In genomic region chr14:85702937-85703336, GRCh38 we compare ENCODE assay signal across 18 cellular contexts.
A peak's percentile ranks its signal among the peaks of the same experiment; 100 is the strongest.
DNase-seq lines count a peak whose midpoint lies in the region; ATAC-seq and TF ChIP-seq lines count a peak whose summit lies in the region.
"Had no signal": no experiment of that assay in that cellular context is flagged by ENCODE, and none has a peak within 500 bp of the region (broad histone marks: within the 10 kb centered on the region; RNA-seq: fewer than 3 reads in every experiment).

No MANE protein-coding gene starts in this region.

- H3K9me2 ChIP-seq in hepatocyte (replicated peaks; ENCODE audit: insufficient read depth) = no peaks in the 10 kb centered on the region

- H3K4me2 ChIP-seq in hepatocyte (no peak overlapping the region), smooth muscle cell (peak overlapping the region; percentile 64)

- H3K27ac ChIP-seq in hepatocyte = no peak overlapping the region
- H3K27ac ChIP-seq in smooth muscle cell (ENCODE audit: low read depth) = peak overlapping the region; percentile 67
- H3K27ac ChIP-seq: RWPE1, tibial nerve had no signal

- WGBS in hepatocyte (ENCODE audit: low lambda C conversion rate, missing lambda C conversion rate) = 84% methylated on average over 2 of the region's 2 CpGs
- WGBS in smooth muscle cell (ENCODE audit: low lambda C conversion rate) = 42% methylated on average over 2 of the region's 2 CpGs

- no peak overlapping the region for H3K9ac ChIP-seq in smooth muscle cell (ENCODE audit: low read depth)

- TF ChIP-seq CTCF in chondrocyte (IDR thresholded peaks at IDR 0.05) (no peak), hepatocyte (IDR thresholded peaks at IDR 0.05; ENCODE audit: poor library complexity) (no peak), smooth muscle cell (IDR thresholded peaks at IDR 0.05; ENCODE audit: borderline replicate concordance, insufficient read depth, poor library complexity, severe bottlenecking) (no peak), nephron progenitor cell (IDR thresholded peaks at IDR 0.05) (no peak)

- H3K27ac Mint-ChIP-seq in chondrocyte (ENCODE audit: unreplicated experiment) (peak overlapping the region; percentile 88), nephron progenitor cell (no peak overlapping the region)
- H3K27ac Mint-ChIP-seq: stimulated activated naive B cell treated with anti-CD40 and anti-IgM and Interleukin-4, amounts not matched to agents 10 μg/mL and 1 μg/mL and 100 μg/mL, for 72 hours had no signal

- peaks cover 23% of the 10 kb centered on the region for H3K4me1 Mint-ChIP-seq in chondrocyte (ENCODE audit: low read depth)
- H3K4me1 Mint-ChIP-seq in nephron progenitor cell = no peaks in the 10 kb centered on the region
- H3K4me1 Mint-ChIP-seq: stimulated activated naive B cell treated with anti-CD40 and anti-IgM and Interleukin-4, amounts not matched to agents 10 μg/mL and 1 μg/mL and 100 μg/mL, for 72 hours had no signal

- H2AFZ ChIP-seq in hepatocyte (no peak overlapping the region), smooth muscle cell (ENCODE audit: low read depth) (no peak overlapping the region)

- no peaks in the 10 kb centered on the region for H3K36me3 ChIP-seq in hepatocyte (replicated peaks; ENCODE audit: insufficient read depth, low read depth)
- H3K36me3 ChIP-seq in smooth muscle cell (ENCODE audit: low read depth) = no peaks in the 10 kb centered on the region
- H3K36me3 ChIP-seq: tibial nerve had no signal

- H3K79me2 ChIP-seq in hepatocyte = no peaks in the 10 kb centered on the region
- no peaks in the 10 kb centered on the region for H3K79me2 ChIP-seq in smooth muscle cell (ENCODE audit: low read depth)

- no peaks in the 10 kb centered on the region for H3K4me1 ChIP-seq in hepatocyte (ENCODE audit: insufficient read depth)
- H3K4me1 ChIP-seq in smooth muscle cell (ENCODE audit: low read depth) = peaks cover 12% of the 10 kb centered on the region

- no peaks in the 10 kb centered on the region for H3K27me3 ChIP-seq in hepatocyte
- H3K27me3 ChIP-seq in smooth muscle cell (ENCODE audit: low read depth) = no peaks in the 10 kb centered on the region
- H3K27me3 ChIP-seq: tibial nerve had no signal

- H3K36me3 Mint-ChIP-seq in chondrocyte (ENCODE audit: low read depth) = no peaks in the 10 kb centered on the region
- H3K36me3 Mint-ChIP-seq in nephron progenitor cell (ENCODE audit: low read depth) = no peaks in the 10 kb centered on the region
- H3K36me3 Mint-ChIP-seq: stimulated activated naive B cell treated with anti-CD40 and anti-IgM and Interleukin-4, amounts not matched to agents 10 μg/mL and 1 μg/mL and 100 μg/mL, for 72 hours had no signal

- H3K27me3 Mint-ChIP-seq in chondrocyte (ENCODE audit: low read depth) (no peaks in the 10 kb centered on the region), nephron progenitor cell (ENCODE audit: low read depth, poor library complexity) (no peaks in the 10 kb centered on the region)
- H3K27me3 Mint-ChIP-seq: stimulated activated naive B cell treated with anti-CD40 and anti-IgM and Interleukin-4, amounts not matched to agents 10 μg/mL and 1 μg/mL and 100 μg/mL, for 72 hours had no signal

- DNase-seq in LHCN-M2 (ENCODE audit: low read depth) (peak; percentile 16), chondrocyte (ENCODE audit: low spot score) (no peak), hepatocyte (ENCODE audit: low spot score) (peak; percentile 8), smooth muscle cell (lab: John Stamatoyannopoulos, UW; ENCODE audit: unreplicated experiment) (no peak), NCI-H187 (lab: John Stamatoyannopoulos, UW) (no peak), nephron progenitor cell (no peak)
- DNase-seq in stimulated activated CD4-positive, alpha-beta T cell treated with anti-CD3 and anti-CD28 coated beads, Interleukin-15, amount 100 ng/mL, for 24 hours = no peak
- DNase-seq: activated effector memory CD4-positive, alpha-beta T cell treated with Interleukin-2 at 50 U/mL for 16 hours; C1 segment of cervical spinal cord; cerebellar nuclear complex; head of caudate nucleus; mammary epithelial cell; NCI-H2029; NCI-H446; stimulated activated naive B cell treated with anti-CD40 and anti-IgM and Interleukin-4, amounts not matched to agents 10 μg/mL and 1 μg/mL and 100 μg/mL, for 72 hours had no signal

- no peaks in the 10 kb centered on the region for H3F3A ChIP-seq in smooth muscle cell (ENCODE audit: low read depth)

- H3K4me3 Mint-ChIP-seq in chondrocyte (ENCODE audit: unreplicated experiment) (no peak overlapping the region), nephron progenitor cell (no peak overlapping the region)
- H3K4me3 Mint-ChIP-seq: stimulated activated naive B cell treated with anti-CD40 and anti-IgM and Interleukin-4, amounts not matched to agents 10 μg/mL and 1 μg/mL and 100 μg/mL, for 72 hours had no signal

- H3K9me3 ChIP-seq in hepatocyte (ENCODE audit: low read depth) (no peaks in the 10 kb centered on the region), smooth muscle cell (replicated peaks; ENCODE audit: low read depth) (no peaks in the 10 kb centered on the region)
- H3K9me3 ChIP-seq: tibial nerve had no signal

- H3K9me3 Mint-ChIP-seq in chondrocyte (ENCODE audit: low read depth) (no peaks in the 10 kb centered on the region), nephron progenitor cell (no peaks in the 10 kb centered on the region)

- no peaks in the 10 kb centered on the region for H4K20me1 ChIP-seq in hepatocyte (ENCODE audit: insufficient read depth, poor library complexity, severe bottlenecking)
- H4K20me1 ChIP-seq in smooth muscle cell (ENCODE audit: low read depth) = no peaks in the 10 kb centered on the region

- no peak for ATAC-seq in HG02588 (IDR thresholded peaks at IDR 0.05; ENCODE audit: unreplicated experiment)
- ATAC-seq: stimulated activated naive B cell treated with anti-CD40 and anti-IgM and Interleukin-4, amounts not matched to agents 10 μg/mL and 1 μg/mL and 100 μg/mL, for 72 hours had no signal

- H3K4me3 ChIP-seq in hepatocyte (no peak overlapping the region), smooth muscle cell (no peak overlapping the region)
- H3K4me3 ChIP-seq: tibial nerve had no signal

Comparison
In these comparisons a context has a peak if more than half of its experiments do, and no peak if none do; other contexts are left out.
1. DNase-seq: peak in LHCN-M2 (single experiment) and hepatocyte (single experiment); none in chondrocyte (single experiment), smooth muscle cell (single experiment), NCI-H187 (0 of 2), stimulated activated CD4-positive, alpha-beta T cell treated with anti-CD3 and anti-CD28 coated beads, Interleukin-15, amount 100 ng/mL, for 24 hours (single experiment) and nephron progenitor cell (single experiment).